ENCODE assay signal across 21 cellular contexts in genomic region chr5:160621503-160621902, GRCh38.
DNase-seq lines count a peak whose midpoint lies in the region; ATAC-seq and TF ChIP-seq lines count a peak whose summit lies in the region.
"Had no signal": no experiment of that assay in that cellular context is flagged by ENCODE, and none has a peak within 500 bp of the region (broad histone marks: within the 10 kb centered on the region; RNA-seq: fewer than 3 reads in every experiment).

No MANE protein-coding gene starts in this region.

- no peaks in the 10 kb centered on the region for H3K9me3 Mint-ChIP-seq in stimulated activated naive B cell treated with anti-CD40 and anti-IgM and Interleukin-4, amounts not matched to agents 10 μg/mL and 1 μg/mL and 100 μg/mL, for 72 hours

- H3K4me1 ChIP-seq in smooth muscle cell (ENCODE audit: low read depth) = no peaks in the 10 kb centered on the region
- H3K4me1 ChIP-seq: A549, BE2C had no signal

- no peaks in the 10 kb centered on the region for H3K79me2 ChIP-seq in smooth muscle cell (ENCODE audit: low read depth)

- no peaks in the 10 kb centered on the region for H3K36me3 ChIP-seq in smooth muscle cell (ENCODE audit: low read depth)
- no peaks in the 10 kb centered on the region for H3K36me3 ChIP-seq in H7 (replicated peaks; ENCODE audit: control insufficient read depth, insufficient read depth, low read length)
- H3K36me3 ChIP-seq: BE2C had no signal

- WGBS in smooth muscle cell (ENCODE audit: low lambda C conversion rate) = 94% methylated on average over 1 of the region's 1 CpG

- H3K27me3 ChIP-seq in smooth muscle cell (ENCODE audit: low read depth) (no peaks in the 10 kb centered on the region), H7 (ENCODE audit: control insufficient read depth, insufficient read depth, low read length) (no peaks in the 10 kb centered on the region)
- H3K27me3 ChIP-seq: BE2C had no signal

- no peak for TF ChIP-seq CTCF in epithelial cell of proximal tubule (conservative IDR thresholded peaks at IDR 0.05; ENCODE audit: low read depth, low read length)
- TF ChIP-seq CTCF in smooth muscle cell (IDR thresholded peaks at IDR 0.05; ENCODE audit: borderline replicate concordance, insufficient read depth, poor library complexity, severe bottlenecking) = no peak

- H3K4me3 Mint-ChIP-seq in stimulated activated naive B cell treated with anti-CD40 and anti-IgM and Interleukin-4, amounts not matched to agents 10 μg/mL and 1 μg/mL and 100 μg/mL, for 72 hours = no peak overlapping the region

- peak; percentile 66 for ATAC-seq in GM18511 (IDR thresholded peaks at IDR 0.05; ENCODE audit: unreplicated experiment)
- peak; percentile 66 for ATAC-seq in GM19463 (IDR thresholded peaks at IDR 0.05; ENCODE audit: unreplicated experiment)
- ATAC-seq in stimulated activated naive B cell treated with anti-CD40 and anti-IgM and Interleukin-4, amounts not matched to agents 10 μg/mL and 1 μg/mL and 100 μg/mL, for 72 hours (replicated peaks) = no peak
- ATAC-seq: A549, HCT116 had no signal

- no peaks in the 10 kb centered on the region for H3F3A ChIP-seq in smooth muscle cell (ENCODE audit: low read depth)

- no peaks in the 10 kb centered on the region for H3K9me3 ChIP-seq in smooth muscle cell (replicated peaks; ENCODE audit: low read depth)
- H3K9me3 ChIP-seq: A549, BE2C had no signal

- H3K27me3 Mint-ChIP-seq in stimulated activated naive B cell treated with anti-CD40 and anti-IgM and Interleukin-4, amounts not matched to agents 10 μg/mL and 1 μg/mL and 100 μg/mL, for 72 hours = peaks cover 12 to 15% of the 10 kb centered on the region in 2 donors

- no peaks in the 10 kb centered on the region for H3K4me1 Mint-ChIP-seq in stimulated activated naive B cell treated with anti-CD40 and anti-IgM and Interleukin-4, amounts not matched to agents 10 μg/mL and 1 μg/mL and 100 μg/mL, for 72 hours

- H3K4me3 ChIP-seq in epithelial cell of proximal tubule (ENCODE audit: low read depth, low read length) (no peak overlapping the region), smooth muscle cell (no peak overlapping the region), H7 (ENCODE audit: insufficient read depth, low read depth, low read length) (no peak overlapping the region)
- H3K4me3 ChIP-seq: A549, SK-N-MC had no signal

- DNase-seq in NOMO-1 treated with DMSO at 0.1 percent for 48 hours (lab: John Stamatoyannopoulos, UW; ENCODE audit: unreplicated experiment) (peak; percentile 81), epithelial cell of proximal tubule (ENCODE audit: low read depth) (peak; percentile 54), smooth muscle cell (lab: John Stamatoyannopoulos, UW; ENCODE audit: unreplicated experiment) (no peak), H7 (no peak), EL (no peak)
- DNase-seq in stimulated activated naive B cell treated with anti-CD40 and anti-IgM and Interleukin-4, amounts not matched to agents 10 μg/mL and 1 μg/mL and 100 μg/mL, for 72 hours = no peak
- DNase-seq: BE2C, DMS53, GOT3, KG1, NCI-H1048, NCI-H1417 treated with DMSO at 0.1 percent for 48 hours, NCI-H187, NCI-H69, Right ventricle myocardium superior, SW 1271 had no signal

- no peak overlapping the region for H3K27ac ChIP-seq in smooth muscle cell (ENCODE audit: low read depth)
- H3K27ac ChIP-seq: A549, SK-N-MC had no signal

- H3K27ac Mint-ChIP-seq in stimulated activated naive B cell treated with anti-CD40 and anti-IgM and Interleukin-4, amounts not matched to agents 10 μg/mL and 1 μg/mL and 100 μg/mL, for 72 hours = no peak overlapping the region

- no peak overlapping the region for H3K9ac ChIP-seq in smooth muscle cell (ENCODE audit: low read depth)

- no peak overlapping the region for H3K4me2 ChIP-seq in smooth muscle cell
- H3K4me2 ChIP-seq: A549 had no signal

- no peaks in the 10 kb centered on the region for H3K36me3 Mint-ChIP-seq in stimulated activated naive B cell treated with anti-CD40 and anti-IgM and Interleukin-4, amounts not matched to agents 10 μg/mL and 1 μg/mL and 100 μg/mL, for 72 hours

- no peaks in the 10 kb centered on the region for H4K20me1 ChIP-seq in smooth muscle cell (ENCODE audit: low read depth)

- H2AFZ ChIP-seq in smooth muscle cell (ENCODE audit: low read depth) = no peak overlapping the region

Comparison
In these comparisons a context has a peak if more than half of its experiments do, and no peak if none do; other contexts are left out.
1. ATAC-seq: peak in GM18511 (single experiment) and GM19463 (single experiment); none in stimulated activated naive B cell treated with anti-CD40 and anti-IgM and Interleukin-4, amounts not matched to agents 10 μg/mL and 1 μg/mL and 100 μg/mL, for 72 hours (0 of 2).
2. DNase-seq: peak in NOMO-1 treated with DMSO at 0.1 percent for 48 hours (single experiment) and epithelial cell of proximal tubule (single experiment); none in smooth muscle cell (single experiment), stimulated activated naive B cell treated with anti-CD40 and anti-IgM and Interleukin-4, amounts not matched to agents 10 μg/mL and 1 μg/mL and 100 μg/mL, for 72 hours (single experiment), H7 (single experiment) and EL (single experiment).